In the genomic region with DNA sequence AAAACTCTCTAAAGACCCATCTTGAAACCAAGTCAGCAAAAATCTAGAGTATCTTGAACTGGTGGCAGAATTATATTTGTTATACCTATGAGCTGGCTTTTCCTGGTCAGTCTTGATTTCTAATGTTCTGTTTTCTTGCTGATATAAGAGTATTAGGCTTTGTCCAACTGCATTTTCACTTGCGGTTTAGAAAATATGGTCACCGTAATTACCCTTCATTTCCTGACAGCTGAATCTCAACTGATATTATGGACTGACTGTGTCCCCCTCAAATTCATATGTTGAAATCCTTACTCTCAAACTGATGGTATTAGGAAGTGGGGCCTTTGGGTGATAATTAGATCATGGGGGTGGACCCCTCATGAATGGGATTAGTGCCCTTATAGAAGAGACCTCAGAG, we compare ENCODE assay signal across 8 cellular contexts.
A peak's percentile ranks its signal among the peaks of the same experiment; 100 is the strongest.
DNase-seq lines count a peak whose midpoint lies in the region; ATAC-seq and TF ChIP-seq lines count a peak whose summit lies in the region.

No MANE protein-coding gene starts in this region.

- no peaks in the 10 kb centered on the region for H3K36me3 Mint-ChIP-seq in activated CD8-positive, alpha-beta T cell treated with anti-CD3 and anti-CD28 coated beads for 36 hours (ENCODE audit: low read depth)

- peak overlapping the region in 1 of 2 donors; percentile 94 for H3K27ac Mint-ChIP-seq in stimulated activated naive CD8-positive, alpha-beta T cell treated with anti-CD3 and anti-CD28 coated beads, Interleukin-15, amount 100 ng/mL, for 72 hours
- peak overlapping the region; percentile 72 for H3K27ac Mint-ChIP-seq in activated CD8-positive, alpha-beta T cell treated with anti-CD3 and anti-CD28 coated beads for 36 hours

- H3K9me3 Mint-ChIP-seq in stimulated activated naive CD8-positive, alpha-beta T cell treated with anti-CD3 and anti-CD28 coated beads, Interleukin-15, amount 100 ng/mL, for 72 hours = no peaks in the 10 kb centered on the region
- no peaks in the 10 kb centered on the region for H3K9me3 Mint-ChIP-seq in activated CD8-positive, alpha-beta T cell treated with anti-CD3 and anti-CD28 coated beads for 36 hours

- DNase-seq in stimulated activated naive CD8-positive, alpha-beta T cell treated with anti-CD3 and anti-CD28 coated beads, Interleukin-15, amount 100 ng/mL, for 72 hours = no peak
- no peak for DNase-seq in stimulated activated naive CD8-positive, alpha-beta T cell treated with anti-CD3 and anti-CD28 coated beads, Interleukin-15, Interleukin-2, amounts not matched to agents 100 U/mL and 50 U/mL, for 24 hours
- DNase-seq in activated CD8-positive, alpha-beta T cell treated with anti-CD3 and anti-CD28 coated beads for 36 hours = no peak
- DNase-seq in hypothalamus (lab: John Stamatoyannopoulos, UW) = no peak
- DNase-seq in DMS53 (lab: John Stamatoyannopoulos, UW) = no peak
- no peak for DNase-seq in DMS153 (lab: John Stamatoyannopoulos, UW)

- no peak overlapping the region for H3K4me3 ChIP-seq in mesodermal cell (ENCODE audit: extremely low read depth, insufficient read depth, low read length, poor library complexity, severe bottlenecking)

- WGBS in mesodermal cell (ENCODE audit: insufficient coverage in 2 of 2), 2 experiments = 100% methylated on average over 2 of the region's 2 CpGs; no CpG with 5 or more reads in 1 of the 2 experiments

- no peaks in the 10 kb centered on the region for H3K4me1 ChIP-seq in mesodermal cell (ENCODE audit: control insufficient read depth, insufficient read depth, low read length, poor library complexity, severe bottlenecking)

- intact Hi-C loops in activated CD8-positive, alpha-beta T cell treated with anti-CD3 and anti-CD28 coated beads for 36 hours (cut with micrococcal nuclease) = loop anchor here (1.0 kb wide), 1 partner anchor 145 kb away; no protein-coding TSS in a partner anchor

- no peaks in the 10 kb centered on the region for H3K36me3 ChIP-seq in mesodermal cell (ENCODE audit: control insufficient read depth, insufficient read depth, low read length)

- H3K27ac ChIP-seq in mesodermal cell (ENCODE audit: low read depth, low read length, severe bottlenecking) = peak overlapping the region; percentile 83

- peaks cover 8% of the 10 kb centered on the region for H3K9me3 ChIP-seq in mesodermal cell (ENCODE audit: control insufficient read depth, low read length)

- H3K27me3 Mint-ChIP-seq in stimulated activated naive CD8-positive, alpha-beta T cell treated with anti-CD3 and anti-CD28 coated beads, Interleukin-15, amount 100 ng/mL, for 72 hours = no peaks in the 10 kb centered on the region
- H3K27me3 Mint-ChIP-seq in activated CD8-positive, alpha-beta T cell treated with anti-CD3 and anti-CD28 coated beads for 36 hours = no peaks in the 10 kb centered on the region

- CTCF ChIA-PET in activated CD8-positive, alpha-beta T cell treated with anti-CD3 and anti-CD28 coated beads for 36 hours (lab: Charles Lee) = interaction anchor here (0.5 to 7.3 kb wide), 62 partner anchors 10 to 407 kb away, joined by 3 to 169 read pairs (median 4); a partner anchor contains a TSS

- POLR2A ChIA-PET in activated CD8-positive, alpha-beta T cell treated with anti-CD3 and anti-CD28 coated beads for 36 hours (lab: Charles Lee) = interaction anchor here (0.7 to 1.1 kb wide), 3 partner anchors 10 to 150 kb away, joined by 3 to 4 read pairs (median 3); no protein-coding TSS in a partner anchor

- peaks cover 10% of the 10 kb centered on the region for H3K4me1 Mint-ChIP-seq in stimulated activated naive CD8-positive, alpha-beta T cell treated with anti-CD3 and anti-CD28 coated beads, Interleukin-15, amount 100 ng/mL, for 72 hours
- H3K4me1 Mint-ChIP-seq in activated CD8-positive, alpha-beta T cell treated with anti-CD3 and anti-CD28 coated beads for 36 hours (ENCODE audit: low read depth) = peaks cover 11% of the 10 kb centered on the region

- H3K4me3 Mint-ChIP-seq in stimulated activated naive CD8-positive, alpha-beta T cell treated with anti-CD3 and anti-CD28 coated beads, Interleukin-15, amount 100 ng/mL, for 72 hours = peak overlapping the region; percentile 59 to 70
- H3K4me3 Mint-ChIP-seq in activated CD8-positive, alpha-beta T cell treated with anti-CD3 and anti-CD28 coated beads for 36 hours = no peak overlapping the region

- no peak for ATAC-seq in stimulated activated naive CD8-positive, alpha-beta T cell treated with anti-CD3 and anti-CD28 coated beads, Interleukin-15, amount 100 ng/mL, for 72 hours
- no peak for ATAC-seq in stimulated activated naive CD8-positive, alpha-beta T cell treated with anti-CD3 and anti-CD28 coated beads, Interleukin-15, Interleukin-2, amounts not matched to agents 100 U/mL and 50 U/mL, for 24 hours
- ATAC-seq in activated CD8-positive, alpha-beta T cell treated with anti-CD3 and anti-CD28 coated beads for 36 hours = no peak
- no peak for ATAC-seq in HG02852 (IDR thresholded peaks at IDR 0.05; ENCODE audit: unreplicated experiment)

- no peak for TF ChIP-seq CTCF in activated CD8-positive, alpha-beta T cell treated with anti-CD3 and anti-CD28 coated beads for 36 hours (IDR thresholded peaks at IDR 0.05)
